1 cellular context compared by ENCODE assay signal in the genomic region with DNA sequence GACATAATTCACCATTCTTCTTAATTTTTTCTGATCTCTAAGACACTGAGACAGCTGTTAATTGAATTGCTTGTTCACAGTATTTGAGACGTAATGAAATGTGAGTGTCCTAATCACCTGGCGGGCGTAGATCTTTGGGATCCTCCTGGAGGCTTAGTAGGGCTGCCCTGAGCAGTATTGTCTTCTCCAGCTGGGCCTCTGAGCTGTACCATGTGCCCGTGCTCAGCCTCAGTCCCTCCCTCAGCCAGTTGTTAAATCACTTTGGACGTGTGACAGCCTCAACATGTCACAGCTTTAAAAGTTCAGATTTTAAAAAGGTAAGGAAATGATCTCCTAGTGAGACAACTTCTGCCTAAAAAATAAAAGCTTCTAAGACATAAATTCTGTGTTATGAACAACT.
TF ChIP-seq lines count a peak whose summit lies in the region.

No MANE protein-coding gene starts in this region.

TF ChIP-seq in GM23338, 12 proteins besides CTCF, POLR2A, EP300 and RAD21 (continued from another document):
- TF ChIP-seq ZNF462 (CRISPR knock-in tag; IDR thresholded peaks at IDR 0.05): no peak
- TF ChIP-seq, protein P1, sequence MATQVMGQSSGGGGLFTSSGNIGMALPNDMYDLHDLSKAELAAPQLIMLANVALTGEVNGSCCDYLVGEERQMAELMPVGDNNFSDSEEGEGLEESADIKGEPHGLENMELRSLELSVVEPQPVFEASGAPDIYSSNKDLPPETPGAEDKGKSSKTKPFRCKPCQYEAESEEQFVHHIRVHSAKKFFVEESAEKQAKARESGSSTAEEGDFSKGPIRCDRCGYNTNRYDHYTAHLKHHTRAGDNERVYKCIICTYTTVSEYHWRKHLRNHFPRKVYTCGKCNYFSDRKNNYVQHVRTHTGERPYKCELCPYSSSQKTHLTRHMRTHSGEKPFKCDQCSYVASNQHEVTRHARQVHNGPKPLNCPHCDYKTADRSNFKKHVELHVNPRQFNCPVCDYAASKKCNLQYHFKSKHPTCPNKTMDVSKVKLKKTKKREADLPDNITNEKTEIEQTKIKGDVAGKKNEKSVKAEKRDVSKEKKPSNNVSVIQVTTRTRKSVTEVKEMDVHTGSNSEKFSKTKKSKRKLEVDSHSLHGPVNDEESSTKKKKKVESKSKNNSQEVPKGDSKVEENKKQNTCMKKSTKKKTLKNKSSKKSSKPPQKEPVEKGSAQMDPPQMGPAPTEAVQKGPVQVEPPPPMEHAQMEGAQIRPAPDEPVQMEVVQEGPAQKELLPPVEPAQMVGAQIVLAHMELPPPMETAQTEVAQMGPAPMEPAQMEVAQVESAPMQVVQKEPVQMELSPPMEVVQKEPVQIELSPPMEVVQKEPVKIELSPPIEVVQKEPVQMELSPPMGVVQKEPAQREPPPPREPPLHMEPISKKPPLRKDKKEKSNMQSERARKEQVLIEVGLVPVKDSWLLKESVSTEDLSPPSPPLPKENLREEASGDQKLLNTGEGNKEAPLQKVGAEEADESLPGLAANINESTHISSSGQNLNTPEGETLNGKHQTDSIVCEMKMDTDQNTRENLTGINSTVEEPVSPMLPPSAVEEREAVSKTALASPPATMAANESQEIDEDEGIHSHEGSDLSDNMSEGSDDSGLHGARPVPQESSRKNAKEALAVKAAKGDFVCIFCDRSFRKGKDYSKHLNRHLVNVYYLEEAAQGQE (IDR thresholded peaks at IDR 0.05; ENCODE audit: unreplicated experiment): no peak
- no peak for TF ChIP-seq STAT1 (IDR thresholded peaks at IDR 0.05; ENCODE audit: unreplicated experiment)
- no peak for TF ChIP-seq EZH2 (IDR thresholded peaks at IDR 0.05; ENCODE audit: low read depth, unreplicated experiment)
TF ChIP-seq in GM23338: peak in this region for 0.
